ENCODE assay signal across 8 cellular contexts in the genomic region with DNA sequence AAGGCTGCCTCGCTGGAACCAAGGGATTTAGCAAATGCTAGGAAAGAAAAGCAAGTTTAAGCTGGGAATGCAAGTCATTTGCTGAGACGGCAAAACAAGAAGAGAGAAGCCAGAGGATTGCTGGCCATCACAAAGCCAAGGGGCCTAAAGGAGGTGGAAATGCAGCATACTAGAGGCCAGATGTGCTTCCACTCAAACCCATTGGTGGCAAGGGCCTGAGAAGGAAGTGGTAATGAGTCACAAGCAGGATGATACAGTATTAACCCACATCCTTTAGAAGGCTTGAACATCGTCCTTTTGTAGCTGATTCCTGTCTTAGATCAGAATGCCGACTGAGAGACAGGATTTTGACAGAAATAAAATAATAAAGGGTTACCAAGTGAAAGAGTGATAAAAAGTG.
A peak's percentile ranks its signal among the peaks of the same experiment; 100 is the strongest.
DNase-seq lines count a peak whose midpoint lies in the region; ATAC-seq and TF ChIP-seq lines count a peak whose summit lies in the region.
"Had no signal": no experiment of that assay in that cellular context is flagged by ENCODE, and none has a peak within 500 bp of the region (broad histone marks: within the 10 kb centered on the region; RNA-seq: fewer than 3 reads in every experiment).

No MANE protein-coding gene starts in this region.

- no peak overlapping the region for H3K4me3 ChIP-seq in neural progenitor cell
- H3K4me3 ChIP-seq: thoracic aorta had no signal

- no peaks in the 10 kb centered on the region for H3K36me3 ChIP-seq in neural progenitor cell
- H3K36me3 ChIP-seq: thoracic aorta had no signal

- H3K27ac ChIP-seq in neural progenitor cell, result no peak overlapping the region
- H3K27ac ChIP-seq: thoracic aorta had no signal

- CTCF ChIA-PET in activated CD8-positive, alpha-beta T cell treated with anti-CD3 and anti-CD28 coated beads for 36 hours (lab: Charles Lee), result no interaction called here

- peak; percentile 43 for DNase-seq in activated CD8-positive, alpha-beta T cell treated with anti-CD3 and anti-CD28 coated beads for 36 hours
- peak; percentile 2 for DNase-seq in neural progenitor cell (ENCODE audit: low spot score)
- no peak for DNase-seq in GM13977 (ENCODE audit: low spot score)
- DNase-seq in hypothalamus (lab: John Stamatoyannopoulos, UW), result no peak
- no peak for DNase-seq in NCI-H2081 (lab: John Stamatoyannopoulos, UW)

- H3K4me2 ChIP-seq in neural progenitor cell, result no peak overlapping the region

- H3K27me3 ChIP-seq in neural progenitor cell, result no peaks in the 10 kb centered on the region

- H3K4me1 ChIP-seq in neural progenitor cell, result no peaks in the 10 kb centered on the region

- no peak for TF ChIP-seq CTCF in activated CD8-positive, alpha-beta T cell treated with anti-CD3 and anti-CD28 coated beads for 36 hours (IDR thresholded peaks at IDR 0.05)
- TF ChIP-seq CTCF in neural progenitor cell (IDR thresholded peaks at IDR 0.05), result no peak
- TF ChIP-seq CTCF in GM13977 (IDR thresholded peaks at IDR 0.05; ENCODE audit: extremely low read depth, insufficient read depth, missing control alignments), result no peak

- POLR2A ChIA-PET in activated CD8-positive, alpha-beta T cell treated with anti-CD3 and anti-CD28 coated beads for 36 hours (lab: Charles Lee), result no interaction called here

- no peaks in the 10 kb centered on the region for H4K20me1 ChIP-seq in neural progenitor cell (ENCODE audit: low read depth)

- no peaks in the 10 kb centered on the region for H3K79me2 ChIP-seq in neural progenitor cell (ENCODE audit: low read depth)

- no peak overlapping the region for H3K9ac ChIP-seq in neural progenitor cell

- no peaks in the 10 kb centered on the region for H3F3A ChIP-seq in neural progenitor cell (ENCODE audit: low read depth)

- in situ Hi-C loops in GM13977 (cut with MboI; ENCODE audit: low pct_unique_long_range_greater_than_20kb, low sequenced_read_pairs, unreplicated experiment), result loop anchor here (25.0 kb wide), 1 partner anchor 242 kb away; no protein-coding TSS in a partner anchor

- H3K9me3 Mint-ChIP-seq in activated CD8-positive, alpha-beta T cell treated with anti-CD3 and anti-CD28 coated beads for 36 hours, result no peaks in the 10 kb centered on the region
- no peaks in the 10 kb centered on the region for H3K9me3 Mint-ChIP-seq in neural progenitor cell

- intact Hi-C loops in activated CD8-positive, alpha-beta T cell treated with anti-CD3 and anti-CD28 coated beads for 36 hours (cut with micrococcal nuclease), result loop anchor here (5.0 kb wide), 1 partner anchor 107 kb away; no protein-coding TSS in a partner anchor

- H3K9me3 ChIP-seq in neural progenitor cell (ENCODE audit: low read depth), result no peaks in the 10 kb centered on the region
- H3K9me3 ChIP-seq: thoracic aorta had no signal

- no peak overlapping the region for H3K4me3 Mint-ChIP-seq in activated CD8-positive, alpha-beta T cell treated with anti-CD3 and anti-CD28 coated beads for 36 hours
- no peak overlapping the region for H3K4me3 Mint-ChIP-seq in neural progenitor cell

- H3K36me3 Mint-ChIP-seq in activated CD8-positive, alpha-beta T cell treated with anti-CD3 and anti-CD28 coated beads for 36 hours (ENCODE audit: low read depth), result no peaks in the 10 kb centered on the region
- H3K36me3 Mint-ChIP-seq in neural progenitor cell, result no peaks in the 10 kb centered on the region

- peak; percentile 68 for ATAC-seq in GM18873 (IDR thresholded peaks at IDR 0.05; ENCODE audit: low FRiP score, unreplicated experiment)
- ATAC-seq in HG03139 (IDR thresholded peaks at IDR 0.05; ENCODE audit: unreplicated experiment), result peak; percentile 92
- peak; percentile 96 for ATAC-seq in activated CD8-positive, alpha-beta T cell treated with anti-CD3 and anti-CD28 coated beads for 36 hours

- H2AFZ ChIP-seq in neural progenitor cell (replicated peaks), result peak overlapping the region; percentile 2

- H3K4me1 Mint-ChIP-seq in activated CD8-positive, alpha-beta T cell treated with anti-CD3 and anti-CD28 coated beads for 36 hours (ENCODE audit: low read depth), result peaks cover 20% of the 10 kb centered on the region
- H3K4me1 Mint-ChIP-seq in neural progenitor cell, result no peaks in the 10 kb centered on the region

- H3K27ac Mint-ChIP-seq in activated CD8-positive, alpha-beta T cell treated with anti-CD3 and anti-CD28 coated beads for 36 hours, result no peak overlapping the region
- no peak overlapping the region for H3K27ac Mint-ChIP-seq in neural progenitor cell

- H3K27me3 Mint-ChIP-seq in activated CD8-positive, alpha-beta T cell treated with anti-CD3 and anti-CD28 coated beads for 36 hours, result no peaks in the 10 kb centered on the region
- peaks cover 5% of the 10 kb centered on the region for H3K27me3 Mint-ChIP-seq in neural progenitor cell (ENCODE audit: insufficient read depth, low read depth)

Comparison
In these comparisons a context has a peak if more than half of its experiments do, and no peak if none do; other contexts are left out.
1. DNase-seq: peak in activated CD8-positive, alpha-beta T cell treated with anti-CD3 and anti-CD28 coated beads for 36 hours (single experiment) and neural progenitor cell (single experiment); none in GM13977 (single experiment), hypothalamus (0 of 51) and NCI-H2081 (0 of 2).
2. Peak in every context shown above with its lines, with median percentiles within 50 percentile points of each other: ATAC-seq.